22 cellular contexts compared by ENCODE assay signal in the genomic region with DNA sequence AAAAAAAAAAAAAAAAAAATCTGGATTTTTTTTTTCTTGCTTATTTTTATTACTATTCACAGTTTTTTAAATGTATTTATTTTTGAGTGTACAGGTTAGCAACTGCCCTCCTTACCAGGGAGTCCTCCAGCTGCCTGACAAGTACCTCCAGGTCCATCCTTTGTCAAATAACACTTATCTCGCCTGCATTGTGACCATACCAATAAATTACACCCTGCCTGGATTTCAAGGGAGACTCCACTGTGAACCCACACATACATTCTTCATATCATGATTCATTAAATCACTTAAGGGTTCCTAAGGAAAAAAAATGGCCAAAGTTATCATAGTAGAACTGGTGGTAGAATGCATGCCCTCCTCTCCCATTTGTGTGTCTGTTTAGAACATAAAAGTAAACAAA.
"Had no signal": no experiment of that assay in that cellular context is flagged by ENCODE, and none has a peak within 500 bp of the region (broad histone marks: within the 10 kb centered on the region; RNA-seq: fewer than 3 reads in every experiment).

No MANE protein-coding gene starts in this region.

- H3K4me1 Mint-ChIP-seq: activated CD4-positive, alpha-beta T cell treated with anti-CD3 and anti-CD28 coated beads, Interleukin-2, amount 10 ng/mL, durations not matched to agents 24 days and 14 days; activated T-helper 17 cell treated with anti-CD3 and anti-CD28 coated beads, Interleukin-2, amount 50 U/mL, for 72 hours had no signal

- H3K27ac ChIP-seq: esophagus muscularis mucosa, foreskin keratinocyte, spleen, tibial nerve, WERI-Rb-1 had no signal

- H3K4me3 Mint-ChIP-seq: activated CD4-positive, alpha-beta memory T cell treated with anti-CD3 and anti-CD28 coated beads, Interleukin-2, amount 10 ng/mL, durations not matched to agents 7 days and 5 days; activated CD4-positive, alpha-beta T cell treated with anti-CD3 and anti-CD28 coated beads, Interleukin-2, amount 10 ng/mL, durations not matched to agents 24 days and 14 days; activated T-cell treated with anti-CD3 and anti-CD28 coated beads, Interleukin-2, amount 50 U/mL, for 4 hours; activated T-helper 17 cell treated with anti-CD3 and anti-CD28 coated beads, Interleukin-2, amount 50 U/mL, for 72 hours; nephron had no signal

- H3K27me3 ChIP-seq: esophagus muscularis mucosa, foreskin keratinocyte, spleen, tibial nerve had no signal

- H3K27ac Mint-ChIP-seq: activated CD4-positive, alpha-beta memory T cell treated with anti-CD3 and anti-CD28 coated beads, Interleukin-2, amount 10 ng/mL, durations not matched to agents 7 days and 5 days; activated CD4-positive, alpha-beta T cell treated with anti-CD3 and anti-CD28 coated beads, Interleukin-2, amount 10 ng/mL, durations not matched to agents 24 days and 14 days had no signal

- H3K36me3 ChIP-seq: WERI-Rb-1 had no signal

- DNase-seq: activated CD4-positive, alpha-beta memory T cell treated with anti-CD3 and anti-CD28 coated beads, Interleukin-2, amount 10 ng/mL, durations not matched to agents 7 days and 5 days; activated CD4-positive, alpha-beta T cell treated with anti-CD3 and anti-CD28 coated beads, Interleukin-2, amount 10 ng/mL, durations not matched to agents 24 days and 14 days; activated CD8-positive, alpha-beta memory T cell treated with anti-CD3 and anti-CD28 coated beads, Interleukin-2, amount 50 U/mL, for 48 hours; activated gamma-delta T cell treated with Interleukin-2 at 50 U/mL for 16 hours; activated naive CD4-positive, alpha-beta T cell treated with anti-CD3 and anti-CD28 coated beads, Interleukin-2, amount 50 U/mL, for 16 hours; activated T-cell treated with anti-CD3 and anti-CD28 coated beads, Interleukin-2, amount 50 U/mL, for 4 hours; amygdala; dermis blood vessel endothelial cell; effector CD4-positive, alpha-beta T cell; foreskin keratinocyte; left cardiac atrium; posterior cingulate gyrus; right cardiac atrium; spleen; stimulated activated naive CD4-positive, alpha-beta T cell treated with Interleukin-2 at 50 U/mL for 16 hours; T-helper 1 cell; WERI-Rb-1 had no signal

- H3K9me3 Mint-ChIP-seq: activated CD4-positive, alpha-beta memory T cell treated with anti-CD3 and anti-CD28 coated beads, Interleukin-2, amount 10 ng/mL, durations not matched to agents 7 days and 5 days; activated CD4-positive, alpha-beta T cell treated with anti-CD3 and anti-CD28 coated beads, Interleukin-2, amount 10 ng/mL, durations not matched to agents 24 days and 14 days; activated T-cell treated with anti-CD3 and anti-CD28 coated beads, Interleukin-2, amount 50 U/mL, for 4 hours; activated T-helper 17 cell treated with anti-CD3 and anti-CD28 coated beads, Interleukin-2, amount 50 U/mL, for 72 hours; nephron had no signal

- H3K4me1 ChIP-seq: foreskin keratinocyte had no signal

- H3K9me3 ChIP-seq: esophagus muscularis mucosa, spleen, tibial nerve had no signal

- H3K27me3 Mint-ChIP-seq: activated CD4-positive, alpha-beta memory T cell treated with anti-CD3 and anti-CD28 coated beads, Interleukin-2, amount 10 ng/mL, durations not matched to agents 7 days and 5 days; activated CD4-positive, alpha-beta T cell treated with anti-CD3 and anti-CD28 coated beads, Interleukin-2, amount 10 ng/mL, durations not matched to agents 24 days and 14 days; activated T-helper 17 cell treated with anti-CD3 and anti-CD28 coated beads, Interleukin-2, amount 50 U/mL, for 72 hours had no signal

- H3K4me3 ChIP-seq: esophagus muscularis mucosa, spleen, tibial nerve had no signal

- ATAC-seq: activated CD4-positive, CD25-positive, alpha-beta regulatory T cell treated with anti-CD3 and anti-CD28 coated beads, Interleukin-2, amount 50 U/mL, for 24 hours; activated T-cell treated with anti-CD3 and anti-CD28 coated beads, Interleukin-2, amount 50 U/mL, for 4 hours; activated T-helper 17 cell treated with anti-CD3 and anti-CD28 coated beads, Interleukin-2, amount 50 U/mL, for 72 hours; foreskin keratinocyte; left cardiac atrium; right cardiac atrium had no signal
